ENCODE assay signal across 1 cellular context in the genomic region with DNA sequence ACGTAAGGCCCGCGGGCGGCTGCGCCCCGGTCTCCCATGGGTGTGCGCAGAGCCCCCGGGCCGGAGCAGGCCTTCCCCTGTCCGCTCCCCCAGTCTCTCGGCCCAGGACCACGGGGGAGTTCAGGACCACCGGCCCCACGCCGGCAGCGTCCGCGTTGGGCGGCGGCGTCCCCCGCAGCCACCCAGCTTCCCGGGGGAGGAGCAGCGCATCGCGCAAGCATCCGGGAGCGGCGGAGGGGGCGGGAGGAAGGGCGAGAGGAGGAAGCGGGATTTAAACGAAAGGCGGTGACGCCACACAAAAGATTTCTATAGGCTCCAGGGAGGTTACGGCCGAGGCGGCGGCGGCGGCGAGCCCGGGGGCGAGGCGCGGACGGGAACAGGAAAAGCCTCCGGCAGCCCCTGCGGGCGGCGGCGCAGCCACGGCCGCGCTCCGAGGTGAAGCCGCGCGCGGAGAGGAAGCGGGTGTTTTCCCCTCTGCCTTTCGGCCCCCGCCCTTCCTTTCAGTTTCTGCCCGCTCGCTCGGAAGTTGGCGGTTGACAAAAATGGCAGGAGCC.
TF ChIP-seq lines count a peak whose summit lies in the region.

A gene (plus strand): TSS at position 298 of the 554 bp plus-strand sequence. CDS start 1,349 bp downstream, outside the sequence.

TF ChIP-seq in HepG2, 621 proteins besides CTCF, POLR2A, EP300 and RAD21 (continued from another document and continues in another):
- TF ChIP-seq, protein P1, sequence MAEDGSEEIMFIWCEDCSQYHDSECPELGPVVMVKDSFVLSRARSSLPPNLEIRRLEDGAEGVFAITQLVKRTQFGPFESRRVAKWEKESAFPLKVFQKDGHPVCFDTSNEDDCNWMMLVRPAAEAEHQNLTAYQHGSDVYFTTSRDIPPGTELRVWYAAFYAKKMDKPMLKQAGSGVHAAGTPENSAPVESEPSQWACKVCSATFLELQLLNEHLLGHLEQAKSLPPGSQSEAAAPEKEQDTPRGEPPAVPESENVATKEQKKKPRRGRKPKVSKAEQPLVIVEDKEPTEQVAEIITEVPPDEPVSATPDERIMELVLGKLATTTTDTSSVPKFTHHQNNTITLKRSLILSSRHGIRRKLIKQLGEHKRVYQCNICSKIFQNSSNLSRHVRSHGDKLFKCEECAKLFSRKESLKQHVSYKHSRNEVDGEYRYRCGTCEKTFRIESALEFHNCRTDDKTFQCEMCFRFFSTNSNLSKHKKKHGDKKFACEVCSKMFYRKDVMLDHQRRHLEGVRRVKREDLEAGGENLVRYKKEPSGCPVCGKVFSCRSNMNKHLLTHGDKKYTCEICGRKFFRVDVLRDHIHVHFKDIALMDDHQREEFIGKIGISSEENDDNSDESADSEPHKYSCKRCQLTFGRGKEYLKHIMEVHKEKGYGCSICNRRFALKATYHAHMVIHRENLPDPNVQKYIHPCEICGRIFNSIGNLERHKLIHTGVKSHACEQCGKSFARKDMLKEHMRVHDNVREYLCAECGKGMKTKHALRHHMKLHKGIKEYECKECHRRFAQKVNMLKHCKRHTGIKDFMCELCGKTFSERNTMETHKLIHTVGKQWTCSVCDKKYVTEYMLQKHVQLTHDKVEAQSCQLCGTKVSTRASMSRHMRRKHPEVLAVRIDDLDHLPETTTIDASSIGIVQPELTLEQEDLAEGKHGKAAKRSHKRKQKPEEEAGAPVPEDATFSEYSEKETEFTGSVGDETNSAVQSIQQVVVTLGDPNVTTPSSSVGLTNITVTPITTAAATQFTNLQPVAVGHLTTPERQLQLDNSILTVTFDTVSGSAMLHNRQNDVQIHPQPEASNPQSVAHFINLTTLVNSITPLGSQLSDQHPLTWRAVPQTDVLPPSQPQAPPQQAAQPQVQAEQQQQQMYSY (CRISPR knock-in tag; IDR thresholded peaks at IDR 0.05): no peak
- TF ChIP-seq KAT2B (IDR thresholded peaks at IDR 0.05; ENCODE audit: borderline replicate concordance, low read depth, low read length): no peak
- TF ChIP-seq MTA3 (CRISPR knock-in tag; IDR thresholded peaks at IDR 0.05): no peak
- TF ChIP-seq, protein P2, sequence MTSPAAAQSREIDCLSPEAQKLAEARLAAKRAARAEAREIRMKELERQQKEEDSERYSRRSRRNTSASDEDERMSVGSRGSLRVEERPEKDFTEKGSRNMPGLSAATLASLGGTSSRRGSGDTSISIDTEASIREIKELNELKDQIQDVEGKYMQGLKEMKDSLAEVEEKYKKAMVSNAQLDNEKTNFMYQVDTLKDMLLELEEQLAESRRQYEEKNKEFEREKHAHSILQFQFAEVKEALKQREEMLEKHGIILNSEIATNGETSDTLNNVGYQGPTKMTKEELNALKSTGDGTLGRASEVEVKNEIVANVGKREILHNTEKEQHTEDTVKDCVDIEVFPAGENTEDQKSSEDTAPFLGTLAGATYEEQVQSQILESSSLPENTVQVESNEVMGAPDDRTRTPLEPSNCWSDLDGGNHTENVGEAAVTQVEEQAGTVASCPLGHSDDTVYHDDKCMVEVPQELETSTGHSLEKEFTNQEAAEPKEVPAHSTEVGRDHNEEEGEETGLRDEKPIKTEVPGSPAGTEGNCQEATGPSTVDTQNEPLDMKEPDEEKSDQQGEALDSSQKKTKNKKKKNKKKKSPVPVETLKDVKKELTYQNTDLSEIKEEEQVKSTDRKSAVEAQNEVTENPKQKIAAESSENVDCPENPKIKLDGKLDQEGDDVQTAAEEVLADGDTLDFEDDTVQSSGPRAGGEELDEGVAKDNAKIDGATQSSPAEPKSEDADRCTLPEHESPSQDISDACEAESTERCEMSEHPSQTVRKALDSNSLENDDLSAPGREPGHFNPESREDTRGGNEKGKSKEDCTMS (CRISPR knock-in tag; conservative IDR thresholded peaks at IDR 0.05): no peak
- TF ChIP-seq, protein P3, sequence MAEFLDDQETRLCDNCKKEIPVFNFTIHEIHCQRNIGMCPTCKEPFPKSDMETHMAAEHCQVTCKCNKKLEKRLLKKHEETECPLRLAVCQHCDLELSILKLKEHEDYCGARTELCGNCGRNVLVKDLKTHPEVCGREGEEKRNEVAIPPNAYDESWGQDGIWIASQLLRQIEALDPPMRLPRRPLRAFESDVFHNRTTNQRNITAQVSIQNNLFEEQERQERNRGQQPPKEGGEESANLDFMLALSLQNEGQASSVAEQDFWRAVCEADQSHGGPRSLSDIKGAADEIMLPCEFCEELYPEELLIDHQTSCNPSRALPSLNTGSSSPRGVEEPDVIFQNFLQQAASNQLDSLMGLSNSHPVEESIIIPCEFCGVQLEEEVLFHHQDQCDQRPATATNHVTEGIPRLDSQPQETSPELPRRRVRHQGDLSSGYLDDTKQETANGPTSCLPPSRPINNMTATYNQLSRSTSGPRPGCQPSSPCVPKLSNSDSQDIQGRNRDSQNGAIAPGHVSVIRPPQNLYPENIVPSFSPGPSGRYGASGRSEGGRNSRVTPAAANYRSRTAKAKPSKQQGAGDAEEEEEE (CRISPR knock-in tag; IDR thresholded peaks at IDR 0.05; ENCODE audit: borderline replicate concordance): no peak
- TF ChIP-seq YY1 (IDR thresholded peaks at IDR 0.05; ENCODE audit: insufficient read depth, insufficient replicate concordance, low read depth, low read length): no peak
- no peak for TF ChIP-seq CCDC6 (CRISPR knock-in tag; IDR thresholded peaks at IDR 0.05)
- TF ChIP-seq ZNF549 (CRISPR knock-in tag; IDR thresholded peaks at IDR 0.05): no peak
- TF ChIP-seq ERF (CRISPR knock-in tag; IDR thresholded peaks at IDR 0.05): 0 out of 2 replicates have a peak, but pooled peaks have one; percentile 37
- TF ChIP-seq, protein P4, sequence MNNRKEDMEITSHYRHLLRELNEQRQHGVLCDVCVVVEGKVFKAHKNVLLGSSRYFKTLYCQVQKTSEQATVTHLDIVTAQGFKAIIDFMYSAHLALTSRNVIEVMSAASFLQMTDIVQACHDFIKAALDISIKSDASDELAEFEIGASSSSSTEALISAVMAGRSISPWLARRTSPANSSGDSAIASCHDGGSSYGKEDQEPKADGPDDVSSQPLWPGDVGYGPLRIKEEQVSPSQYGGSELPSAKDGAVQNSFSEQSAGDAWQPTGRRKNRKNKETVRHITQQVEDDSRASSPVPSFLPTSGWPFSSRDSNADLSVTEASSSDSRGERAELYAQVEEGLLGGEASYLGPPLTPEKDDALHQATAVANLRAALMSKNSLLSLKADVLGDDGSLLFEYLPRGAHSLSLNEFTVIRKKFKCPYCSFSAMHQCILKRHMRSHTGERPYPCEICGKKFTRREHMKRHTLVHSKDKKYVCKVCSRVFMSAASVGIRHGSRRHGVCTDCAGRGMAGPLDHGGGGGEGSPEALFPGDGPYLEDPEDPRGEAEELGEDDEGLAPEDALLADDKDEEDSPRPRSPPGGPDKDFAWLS (CRISPR knock-in tag; IDR thresholded peaks at IDR 0.05; ENCODE audit: borderline replicate concordance): no peak
- TF ChIP-seq TAF15 (IDR thresholded peaks at IDR 0.05; ENCODE audit: low read depth, low read length, poor library complexity, severe bottlenecking): no peak
- TF ChIP-seq GFI1 (CRISPR knock-in tag; IDR thresholded peaks at IDR 0.05; ENCODE audit: borderline replicate concordance): 0 out of 2 replicates have a peak, but pooled peaks have one; percentile 62
- no peak for TF ChIP-seq ZSCAN21 (CRISPR knock-in tag; IDR thresholded peaks at IDR 0.05; ENCODE audit: borderline replicate concordance)
- TF ChIP-seq ZNF747 (CRISPR knock-in tag; IDR thresholded peaks at IDR 0.05; ENCODE audit: borderline replicate concordance): no peak
- TF ChIP-seq RARG (CRISPR knock-in tag; IDR thresholded peaks at IDR 0.05; ENCODE audit: low read depth): no peak
- TF ChIP-seq, protein P5, sequence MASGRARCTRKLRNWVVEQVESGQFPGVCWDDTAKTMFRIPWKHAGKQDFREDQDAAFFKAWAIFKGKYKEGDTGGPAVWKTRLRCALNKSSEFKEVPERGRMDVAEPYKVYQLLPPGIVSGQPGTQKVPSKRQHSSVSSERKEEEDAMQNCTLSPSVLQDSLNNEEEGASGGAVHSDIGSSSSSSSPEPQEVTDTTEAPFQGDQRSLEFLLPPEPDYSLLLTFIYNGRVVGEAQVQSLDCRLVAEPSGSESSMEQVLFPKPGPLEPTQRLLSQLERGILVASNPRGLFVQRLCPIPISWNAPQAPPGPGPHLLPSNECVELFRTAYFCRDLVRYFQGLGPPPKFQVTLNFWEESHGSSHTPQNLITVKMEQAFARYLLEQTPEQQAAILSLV (CRISPR knock-in tag; IDR thresholded peaks at IDR 0.05; ENCODE audit: borderline replicate concordance): peak; percentile 92
- TF ChIP-seq ZBTB7A (CRISPR knock-in tag; IDR thresholded peaks at IDR 0.05): peak; percentile 56
- TF ChIP-seq, protein P6, sequence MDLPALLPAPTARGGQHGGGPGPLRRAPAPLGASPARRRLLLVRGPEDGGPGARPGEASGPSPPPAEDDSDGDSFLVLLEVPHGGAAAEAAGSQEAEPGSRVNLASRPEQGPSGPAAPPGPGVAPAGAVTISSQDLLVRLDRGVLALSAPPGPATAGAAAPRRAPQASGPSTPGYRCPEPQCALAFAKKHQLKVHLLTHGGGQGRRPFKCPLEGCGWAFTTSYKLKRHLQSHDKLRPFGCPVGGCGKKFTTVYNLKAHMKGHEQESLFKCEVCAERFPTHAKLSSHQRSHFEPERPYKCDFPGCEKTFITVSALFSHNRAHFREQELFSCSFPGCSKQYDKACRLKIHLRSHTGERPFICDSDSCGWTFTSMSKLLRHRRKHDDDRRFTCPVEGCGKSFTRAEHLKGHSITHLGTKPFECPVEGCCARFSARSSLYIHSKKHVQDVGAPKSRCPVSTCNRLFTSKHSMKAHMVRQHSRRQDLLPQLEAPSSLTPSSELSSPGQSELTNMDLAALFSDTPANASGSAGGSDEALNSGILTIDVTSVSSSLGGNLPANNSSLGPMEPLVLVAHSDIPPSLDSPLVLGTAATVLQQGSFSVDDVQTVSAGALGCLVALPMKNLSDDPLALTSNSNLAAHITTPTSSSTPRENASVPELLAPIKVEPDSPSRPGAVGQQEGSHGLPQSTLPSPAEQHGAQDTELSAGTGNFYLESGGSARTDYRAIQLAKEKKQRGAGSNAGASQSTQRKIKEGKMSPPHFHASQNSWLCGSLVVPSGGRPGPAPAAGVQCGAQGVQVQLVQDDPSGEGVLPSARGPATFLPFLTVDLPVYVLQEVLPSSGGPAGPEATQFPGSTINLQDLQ (CRISPR knock-in tag; IDR thresholded peaks at IDR 0.05): peak; percentile 25; the same call in 1 of the 2 replicates
- peak; percentile 8; the same call in 1 of the 2 replicates for TF ChIP-seq NKX3-1 (CRISPR knock-in tag; IDR thresholded peaks at IDR 0.05)
- TF ChIP-seq CC2D1A (CRISPR knock-in tag; IDR thresholded peaks at IDR 0.05): no peak
- no peak for TF ChIP-seq NR1H2 (CRISPR knock-in tag; IDR thresholded peaks at IDR 0.05; ENCODE audit: borderline replicate concordance, low read depth)
- TF ChIP-seq SRSF4 (IDR thresholded peaks at IDR 0.05; ENCODE audit: low read depth, low read length, poor library complexity, severe bottlenecking): no peak
- TF ChIP-seq, protein P7, sequence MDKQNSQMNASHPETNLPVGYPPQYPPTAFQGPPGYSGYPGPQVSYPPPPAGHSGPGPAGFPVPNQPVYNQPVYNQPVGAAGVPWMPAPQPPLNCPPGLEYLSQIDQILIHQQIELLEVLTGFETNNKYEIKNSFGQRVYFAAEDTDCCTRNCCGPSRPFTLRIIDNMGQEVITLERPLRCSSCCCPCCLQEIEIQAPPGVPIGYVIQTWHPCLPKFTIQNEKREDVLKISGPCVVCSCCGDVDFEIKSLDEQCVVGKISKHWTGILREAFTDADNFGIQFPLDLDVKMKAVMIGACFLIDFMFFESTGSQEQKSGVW (CRISPR knock-in tag; IDR thresholded peaks at IDR 0.05; ENCODE audit: borderline replicate concordance): no peak
- TF ChIP-seq, protein P8, sequence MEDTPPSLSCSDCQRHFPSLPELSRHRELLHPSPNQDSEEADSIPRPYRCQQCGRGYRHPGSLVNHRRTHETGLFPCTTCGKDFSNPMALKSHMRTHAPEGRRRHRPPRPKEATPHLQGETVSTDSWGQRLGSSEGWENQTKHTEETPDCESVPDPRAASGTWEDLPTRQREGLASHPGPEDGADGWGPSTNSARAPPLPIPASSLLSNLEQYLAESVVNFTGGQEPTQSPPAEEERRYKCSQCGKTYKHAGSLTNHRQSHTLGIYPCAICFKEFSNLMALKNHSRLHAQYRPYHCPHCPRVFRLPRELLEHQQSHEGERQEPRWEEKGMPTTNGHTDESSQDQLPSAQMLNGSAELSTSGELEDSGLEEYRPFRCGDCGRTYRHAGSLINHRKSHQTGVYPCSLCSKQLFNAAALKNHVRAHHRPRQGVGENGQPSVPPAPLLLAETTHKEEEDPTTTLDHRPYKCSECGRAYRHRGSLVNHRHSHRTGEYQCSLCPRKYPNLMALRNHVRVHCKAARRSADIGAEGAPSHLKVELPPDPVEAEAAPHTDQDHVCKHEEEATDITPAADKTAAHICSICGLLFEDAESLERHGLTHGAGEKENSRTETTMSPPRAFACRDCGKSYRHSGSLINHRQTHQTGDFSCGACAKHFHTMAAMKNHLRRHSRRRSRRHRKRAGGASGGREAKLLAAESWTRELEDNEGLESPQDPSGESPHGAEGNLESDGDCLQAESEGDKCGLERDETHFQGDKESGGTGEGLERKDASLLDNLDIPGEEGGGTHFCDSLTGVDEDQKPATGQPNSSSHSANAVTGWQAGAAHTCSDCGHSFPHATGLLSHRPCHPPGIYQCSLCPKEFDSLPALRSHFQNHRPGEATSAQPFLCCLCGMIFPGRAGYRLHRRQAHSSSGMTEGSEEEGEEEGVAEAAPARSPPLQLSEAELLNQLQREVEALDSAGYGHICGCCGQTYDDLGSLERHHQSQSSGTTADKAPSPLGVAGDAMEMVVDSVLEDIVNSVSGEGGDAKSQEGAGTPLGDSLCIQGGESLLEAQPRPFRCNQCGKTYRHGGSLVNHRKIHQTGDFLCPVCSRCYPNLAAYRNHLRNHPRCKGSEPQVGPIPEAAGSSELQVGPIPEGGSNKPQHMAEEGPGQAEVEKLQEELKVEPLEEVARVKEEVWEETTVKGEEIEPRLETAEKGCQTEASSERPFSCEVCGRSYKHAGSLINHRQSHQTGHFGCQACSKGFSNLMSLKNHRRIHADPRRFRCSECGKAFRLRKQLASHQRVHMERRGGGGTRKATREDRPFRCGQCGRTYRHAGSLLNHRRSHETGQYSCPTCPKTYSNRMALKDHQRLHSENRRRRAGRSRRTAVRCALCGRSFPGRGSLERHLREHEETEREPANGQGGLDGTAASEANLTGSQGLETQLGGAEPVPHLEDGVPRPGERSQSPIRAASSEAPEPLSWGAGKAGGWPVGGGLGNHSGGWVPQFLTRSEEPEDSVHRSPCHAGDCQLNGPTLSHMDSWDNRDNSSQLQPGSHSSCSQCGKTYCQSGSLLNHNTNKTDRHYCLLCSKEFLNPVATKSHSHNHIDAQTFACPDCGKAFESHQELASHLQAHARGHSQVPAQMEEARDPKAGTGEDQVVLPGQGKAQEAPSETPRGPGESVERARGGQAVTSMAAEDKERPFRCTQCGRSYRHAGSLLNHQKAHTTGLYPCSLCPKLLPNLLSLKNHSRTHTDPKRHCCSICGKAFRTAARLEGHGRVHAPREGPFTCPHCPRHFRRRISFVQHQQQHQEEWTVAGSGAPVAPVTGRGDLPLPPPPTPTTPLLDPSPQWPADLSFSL (CRISPR knock-in tag; IDR thresholded peaks at IDR 0.05): no peak
- TF ChIP-seq MEIS1 (CRISPR knock-in tag; IDR thresholded peaks at IDR 0.05; ENCODE audit: borderline replicate concordance): no peak
- TF ChIP-seq, protein P9, sequence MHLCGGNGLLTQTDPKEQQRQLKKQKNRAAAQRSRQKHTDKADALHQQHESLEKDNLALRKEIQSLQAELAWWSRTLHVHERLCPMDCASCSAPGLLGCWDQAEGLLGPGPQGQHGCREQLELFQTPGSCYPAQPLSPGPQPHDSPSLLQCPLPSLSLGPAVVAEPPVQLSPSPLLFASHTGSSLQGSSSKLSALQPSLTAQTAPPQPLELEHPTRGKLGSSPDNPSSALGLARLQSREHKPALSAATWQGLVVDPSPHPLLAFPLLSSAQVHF (CRISPR knock-in tag; IDR thresholded peaks at IDR 0.05): no peak
- TF ChIP-seq GPN1 (CRISPR knock-in tag; IDR thresholded peaks at IDR 0.05; ENCODE audit: borderline replicate concordance): 0 out of 2 replicates have a peak, but pooled peaks have one; percentile 61
- no peak for TF ChIP-seq GLI4 (CRISPR knock-in tag; IDR thresholded peaks at IDR 0.05; ENCODE audit: borderline replicate concordance)
